28 cellular contexts compared by ENCODE assay signal in the genomic region with DNA sequence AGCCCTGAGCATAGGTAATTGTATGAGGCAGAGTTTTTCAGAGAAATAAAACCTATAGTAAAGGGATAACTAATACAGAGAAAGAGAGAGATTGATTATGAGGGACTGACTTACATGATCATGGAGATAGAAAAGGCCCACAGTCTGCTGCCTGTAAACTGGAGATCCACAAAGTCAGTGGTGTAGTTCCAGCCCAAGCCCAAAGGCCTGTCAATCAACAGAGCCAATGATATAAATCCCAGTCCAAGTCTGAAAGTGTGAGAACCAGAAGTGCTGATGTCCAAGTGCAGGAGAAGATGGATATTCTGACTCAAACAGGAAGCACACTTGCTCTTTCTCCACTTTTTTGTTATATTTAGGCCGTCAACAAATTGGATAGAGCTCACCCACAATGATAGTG.
"Had no signal": no experiment of that assay in that cellular context is flagged by ENCODE, and none has a peak within 500 bp of the region (broad histone marks: within the 10 kb centered on the region; RNA-seq: fewer than 3 reads in every experiment).

No MANE protein-coding gene starts in this region.

- H3K9me3 ChIP-seq: colonic mucosa, gastrocnemius medialis had no signal

- ATAC-seq: effector memory CD8-positive, alpha-beta T cell; esophagus mucosa; foreskin keratinocyte; gastrocnemius medialis; gastroesophageal sphincter; heart left ventricle; heart right ventricle had no signal

- H3K4me3 ChIP-seq: colonic mucosa, coronary artery, dorsolateral prefrontal cortex, esophagus muscularis mucosa, esophagus squamous epithelium, gastrocnemius medialis, gastroesophageal sphincter, heart left ventricle, heart right ventricle had no signal

- H3K36me3 ChIP-seq: colonic mucosa, esophagus muscularis mucosa, esophagus squamous epithelium, gastrocnemius medialis, gastroesophageal sphincter, heart left ventricle, heart right ventricle had no signal

- FAIRE-seq: colon, endometrium, endothelial cell of umbilical vein, frontal cortex had no signal

- DNase-seq: colonic mucosa; cortex of kidney; dermis blood vessel endothelial cell; dorsolateral prefrontal cortex; effector CD4-positive, alpha-beta T cell; effector CD8-positive, alpha-beta T cell; effector memory CD4-positive, alpha-beta T cell; effector memory CD8-positive, alpha-beta T cell; endodermal cell; erythroblast; esophagus squamous epithelium; foreskin fibroblast; foreskin keratinocyte; foreskin melanocyte; gastrocnemius medialis; glutamatergic neuron; head of caudate nucleus; heart left ventricle; heart right ventricle had no signal

- H3K27ac ChIP-seq: colonic mucosa, coronary artery, epithelial cell of prostate, esophagus muscularis mucosa, esophagus squamous epithelium, foreskin keratinocyte, gastrocnemius medialis, gastroesophageal sphincter, heart left ventricle, heart right ventricle had no signal

- H3K4me1 ChIP-seq: colonic mucosa, esophagus squamous epithelium, foreskin keratinocyte, gastrocnemius medialis, heart left ventricle, heart right ventricle had no signal

- H3K27me3 ChIP-seq: colonic mucosa, dorsolateral prefrontal cortex, esophagus muscularis mucosa, esophagus squamous epithelium, foreskin keratinocyte, gastrocnemius medialis, gastroesophageal sphincter, heart left ventricle, heart right ventricle had no signal
